In genomic region chr1:164561007-164561406, GRCh38 we compare ENCODE assay signal across 11 cellular contexts. TPM values are rescaled to one million over a fixed set of nuclear protein-coding genes. Genes with fewer than 3 reads are reported as not detected.
A peak's percentile ranks its signal among the peaks of the same experiment; 100 is the strongest.
DNase-seq lines count a peak whose midpoint lies in the region; ATAC-seq and TF ChIP-seq lines count a peak whose summit lies in the region.
"Had no signal": no experiment of that assay in that cellular context is flagged by ENCODE, and none has a peak within 500 bp of the region (broad histone marks: within the 10 kb centered on the region; RNA-seq: fewer than 3 reads in every experiment).

No MANE protein-coding gene starts in this region.

- H3K27ac ChIP-seq in right atrium auricular region, result peak overlapping the region; percentile 90 to 91
- no peak overlapping the region for H3K27ac ChIP-seq in duodenal mucosa (ENCODE audit: low read depth, low read length)
- H3K27ac ChIP-seq in muscle layer of duodenum (ENCODE audit: low read length), result peak overlapping the region; percentile 97
- no peak overlapping the region for H3K27ac ChIP-seq in aorta (ENCODE audit: low read depth in 1 of 2, low read length in 2 of 2)
- no peak overlapping the region for H3K27ac ChIP-seq in effector memory CD4-positive, alpha-beta T cell (ENCODE audit: insufficient read depth, low read length, poor library complexity, severe bottlenecking)

- H3K36me3 ChIP-seq in right atrium auricular region, result no peaks in the 10 kb centered on the region
- H3K36me3 ChIP-seq in duodenal mucosa (ENCODE audit: control insufficient read depth in 1 of 2, insufficient read depth in 2 of 2, low read length in 2 of 2), result no peaks in the 10 kb centered on the region
- no peaks in the 10 kb centered on the region for H3K36me3 ChIP-seq in muscle layer of duodenum (ENCODE audit: control insufficient read depth in 1 of 2, insufficient read depth in 2 of 2, low read length in 2 of 2)
- no peaks in the 10 kb centered on the region for H3K36me3 ChIP-seq in aorta (ENCODE audit: control insufficient read depth in 1 of 2, insufficient read depth in 2 of 2, low read length in 1 of 2)
- no peaks in the 10 kb centered on the region for H3K36me3 ChIP-seq in effector memory CD4-positive, alpha-beta T cell (ENCODE audit: control insufficient read depth, insufficient read depth, low read length)

- 1% methylated on average over 7 of the region's 7 CpGs for WGBS in aorta, 2 donors

- no peaks in the 10 kb centered on the region for H3K36me3 Mint-ChIP-seq in activated naive CD4-positive, alpha-beta T cell treated with anti-CD3 and anti-CD28 coated beads for 36 hours (ENCODE audit: low read depth)
- H3K36me3 Mint-ChIP-seq: stimulated activated naive B cell treated with anti-CD40 and anti-IgM and Interleukin-4, amounts not matched to agents 10 μg/mL and 1 μg/mL and 100 μg/mL, for 72 hours had no signal

- H3K9ac ChIP-seq in duodenal mucosa (ENCODE audit: low read depth in 1 of 2, low read length in 2 of 2), result peak overlapping the region; percentile 2 to 68

- H3K4me1 ChIP-seq in right atrium auricular region (peaks cover 0 to 14% of the 10 kb centered on the region in 2 donors), duodenal mucosa (ENCODE audit: control insufficient read depth in 1 of 2, insufficient read depth in 2 of 2, low read length in 2 of 2) (peaks cover 5 to 15% of the 10 kb centered on the region in 2 donors), muscle layer of duodenum (ENCODE audit: control insufficient read depth in 1 of 2, insufficient read depth in 2 of 2, low read length in 2 of 2) (no peaks in the 10 kb centered on the region), aorta (ENCODE audit: control insufficient read depth in 1 of 2, insufficient read depth in 2 of 2, low read length in 2 of 2) (peaks cover 2% of the 10 kb centered on the region in 2 donors)
- H3K4me1 ChIP-seq in effector memory CD4-positive, alpha-beta T cell (ENCODE audit: control insufficient read depth, insufficient read depth, low read length, poor library complexity, severe bottlenecking), result peaks cover 4% of the 10 kb centered on the region

- peaks cover 24% of the 10 kb centered on the region for H3K27me3 Mint-ChIP-seq in activated naive CD4-positive, alpha-beta T cell treated with anti-CD3 and anti-CD28 coated beads for 36 hours (ENCODE audit: low read depth)

- DNase-seq in right atrium auricular region (ENCODE audit: low spot score), result no peak
- no peak for DNase-seq in left ventricle myocardium superior
- no peak for DNase-seq in aorta
- no peak for DNase-seq in activated naive CD4-positive, alpha-beta T cell treated with anti-CD3 and anti-CD28 coated beads for 36 hours
- DNase-seq in effector memory CD4-positive, alpha-beta T cell, result no peak
- DNase-seq in NK-92 (lab: John Stamatoyannopoulos, UW; ENCODE audit: unreplicated experiment), result no peak
- DNase-seq: NCI-H2171; stimulated activated naive B cell treated with anti-CD40 and anti-IgM and Interleukin-4, amounts not matched to agents 10 μg/mL and 1 μg/mL and 100 μg/mL, for 72 hours had no signal

- H3K27me3 ChIP-seq in right atrium auricular region (no peaks in the 10 kb centered on the region), duodenal mucosa (ENCODE audit: control insufficient read depth in 1 of 2, insufficient read depth in 2 of 2, low read length in 2 of 2) (no peaks in the 10 kb centered on the region), muscle layer of duodenum (ENCODE audit: low read depth, low read length) (no peaks in the 10 kb centered on the region), aorta (ENCODE audit: control insufficient read depth in 1 of 2, insufficient read depth in 2 of 2, low read length in 1 of 2) (no peaks in the 10 kb centered on the region)
- peaks cover 6% of the 10 kb centered on the region for H3K27me3 ChIP-seq in effector memory CD4-positive, alpha-beta T cell (replicated peaks; ENCODE audit: control insufficient read depth, insufficient read depth, low read length, poor library complexity, severe bottlenecking)

- no peak for TF ChIP-seq CTCF in right atrium auricular region (IDR thresholded peaks at IDR 0.05)

- ATAC-seq in left ventricle myocardium superior (no peak), aorta (ENCODE audit: low FRiP score) (no peak)
- ATAC-seq: left lobe of liver; stimulated activated naive B cell treated with anti-CD40 and anti-IgM and Interleukin-4, amounts not matched to agents 10 μg/mL and 1 μg/mL and 100 μg/mL, for 72 hours had no signal

- no peaks in the 10 kb centered on the region for H3K9me3 Mint-ChIP-seq in activated naive CD4-positive, alpha-beta T cell treated with anti-CD3 and anti-CD28 coated beads for 36 hours

- H3K4me1 Mint-ChIP-seq in activated naive CD4-positive, alpha-beta T cell treated with anti-CD3 and anti-CD28 coated beads for 36 hours (ENCODE audit: low read depth), result peaks cover 7% of the 10 kb centered on the region

- H3K9me3 ChIP-seq in right atrium auricular region (no peaks in the 10 kb centered on the region), duodenal mucosa (ENCODE audit: control insufficient read depth in 1 of 2, low read length in 2 of 2) (no peaks in the 10 kb centered on the region), muscle layer of duodenum (ENCODE audit: control insufficient read depth in 1 of 2, low read length in 2 of 2) (no peaks in the 10 kb centered on the region), aorta (ENCODE audit: control insufficient read depth, low read length) (no peaks in the 10 kb centered on the region)
- H3K9me3 ChIP-seq in effector memory CD4-positive, alpha-beta T cell (ENCODE audit: control insufficient read depth, low read length), result no peaks in the 10 kb centered on the region

- CTCF ChIA-PET in activated naive CD4-positive, alpha-beta T cell treated with anti-CD3 and anti-CD28 coated beads for 36 hours (lab: Charles Lee), result no interaction called here

- H3K4me3 ChIP-seq in right atrium auricular region (peak overlapping the region; percentile 50 to 77), duodenal mucosa (ENCODE audit: low read depth in 1 of 2, low read length in 2 of 2) (peak overlapping the region; percentile 69 to 82), muscle layer of duodenum (ENCODE audit: low read depth in 1 of 2, low read length in 2 of 2) (peak overlapping the region; percentile 71 to 93), aorta (ENCODE audit: low read length in 2 of 2) (peak overlapping the region; percentile 95 to 96)
- no peak overlapping the region for H3K4me3 ChIP-seq in effector memory CD4-positive, alpha-beta T cell (ENCODE audit: insufficient read depth, low read depth, low read length, poor library complexity, severe bottlenecking)

- no peak overlapping the region for H3K27ac Mint-ChIP-seq in activated naive CD4-positive, alpha-beta T cell treated with anti-CD3 and anti-CD28 coated beads for 36 hours
- H3K27ac Mint-ChIP-seq: stimulated activated naive B cell treated with anti-CD40 and anti-IgM and Interleukin-4, amounts not matched to agents 10 μg/mL and 1 μg/mL and 100 μg/mL, for 72 hours had no signal

- intact Hi-C loops in left ventricle myocardium superior (cut with micrococcal nuclease), result loop anchor here (10.0 kb wide), 1 partner anchor 224 kb away; no protein-coding TSS in a partner anchor
- intact Hi-C loops in aorta (cut with DNase I), result loop anchor here in 1 of 2 donors (5.0 kb wide), 1 partner anchor 226 kb away; no protein-coding TSS in a partner anchor
- intact Hi-C loops in activated naive CD4-positive, alpha-beta T cell treated with anti-CD3 and anti-CD28 coated beads for 36 hours (cut with micrococcal nuclease), result no loop called here

- no peak overlapping the region for H3K4me3 Mint-ChIP-seq in activated naive CD4-positive, alpha-beta T cell treated with anti-CD3 and anti-CD28 coated beads for 36 hours
- H3K4me3 Mint-ChIP-seq: stimulated activated naive B cell treated with anti-CD40 and anti-IgM and Interleukin-4, amounts not matched to agents 10 μg/mL and 1 μg/mL and 100 μg/mL, for 72 hours had no signal

RNA-seq across cellular contexts. Expression of gene PBX1, which starts 2.0 kb away (rescaled TPM):
- total RNA-seq in right atrium auricular region (10 to 100 TPM; 33.3 to 37.4 TPM), left ventricle myocardium superior (69.6 TPM), aorta (100 to 1,000 TPM in 1 of 2 donors, 10 to 100 TPM in 1; 61.8 to 125 TPM)
- 10 to 100 TPM; 14.0 to 18.2 TPM for polyA plus RNA-seq in aorta
- total RNA-seq in activated naive CD4-positive, alpha-beta T cell treated with anti-CD3 and anti-CD28 coated beads for 36 hours, result under 1 TPM; 0.27 to 0.31 TPM

Comparison
In these comparisons a context has a peak if more than half of its experiments do, and no peak if none do; other contexts are left out.
1. H3K27ac ChIP-seq: peak in right atrium auricular region (2 of 2) and muscle layer of duodenum (single experiment); none in duodenal mucosa (single experiment), aorta (0 of 2) and effector memory CD4-positive, alpha-beta T cell (single experiment).
2. RNA of gene PBX1, which starts 2.0 kb away (total RNA-seq): 61.8 to 125 TPM in aorta, 69.6 TPM in left ventricle myocardium superior (single experiment) and 33.3 to 37.4 TPM in right atrium auricular region; 0.27 to 0.31 TPM in activated naive CD4-positive, alpha-beta T cell treated with anti-CD3 and anti-CD28 coated beads for 36 hours; every median in the first group is over 10 times any median in the second.